21 cellular contexts compared by ENCODE assay signal in genomic region chr18:57027190-57027708, GRCh38.
"Had no signal": no experiment of that assay in that cellular context is flagged by ENCODE, and none has a peak within 500 bp of the region (broad histone marks: within the 10 kb centered on the region; RNA-seq: fewer than 3 reads in every experiment).

No MANE protein-coding gene starts in this region.

- H3K4me3 ChIP-seq: dorsolateral prefrontal cortex, lower lobe of right lung, thoracic aorta had no signal

- FAIRE-seq: colon, urothelium cell line had no signal

- H3K9ac ChIP-seq: parathyroid adenoma had no signal

- H3K79me2 ChIP-seq: parathyroid adenoma had no signal

- H3K27ac ChIP-seq: dorsolateral prefrontal cortex, epithelial cell of prostate, lower lobe of right lung, neutrophil, parathyroid adenoma, thoracic aorta had no signal

- H3K4me1 ChIP-seq: lower lobe of right lung, parathyroid adenoma had no signal

- H3K27me3 ChIP-seq: dorsolateral prefrontal cortex, neutrophil had no signal

- H3K9me3 ChIP-seq: lower lobe of right lung, neutrophil, thoracic aorta had no signal

- H2AFZ ChIP-seq: parathyroid adenoma had no signal

- DNase-seq: activated CD4-positive, alpha-beta memory T cell treated with anti-CD3 and anti-CD28 coated beads, Interleukin-2, amount 10 ng/mL, durations not matched to agents 7 days and 5 days; activated CD4-positive, alpha-beta T cell treated with anti-CD3 and anti-CD28 coated beads for 48 hours; activated CD4-positive, CD25-positive, alpha-beta regulatory T cell; activated CD8-positive, alpha-beta memory T cell treated with anti-CD3 and anti-CD28 coated beads, Interleukin-2, amount 10 ng/mL, durations not matched to agents 7 days and 5 days; activated naive CD4-positive, alpha-beta T cell treated with Interleukin-2 at 50 U/mL for 16 hours; activated naive CD8-positive, alpha-beta T cell treated with anti-CD3 and anti-CD28 coated beads, Interleukin-2, amount 50 U/mL, for 24 hours; activated T-cell treated with anti-CD3 and anti-CD28 coated beads, Interleukin-2, amount 50 U/mL, for 1 hour; anterior cingulate cortex; central memory CD4-positive, alpha-beta T cell; dorsolateral prefrontal cortex; hippocampal formation; left cardiac atrium; lower lobe of right lung; stimulated activated naive B cell treated with anti-CD40 and anti-IgM and Interleukin-4, amounts not matched to agents 10 μg/mL and 1 μg/mL and 100 μg/mL, for 72 hours; T-helper 9 cell had no signal
